Comparison of ENCODE assay signal across 19 cellular contexts in genomic region chr9:14043491-14043890, GRCh38.
DNase-seq lines count a peak whose midpoint lies in the region; ATAC-seq, FAIRE-seq and TF ChIP-seq lines count a peak whose summit lies in the region.
"Had no signal": no experiment of that assay in that cellular context is flagged by ENCODE, and none has a peak within 500 bp of the region (broad histone marks: within the 10 kb centered on the region; RNA-seq: fewer than 3 reads in every experiment).

No MANE protein-coding gene starts in this region.

- ATAC-seq in lower lobe of right lung (no peak), HG02763 (IDR thresholded peaks at IDR 0.05; ENCODE audit: unreplicated experiment) (no peak), GM18870 (IDR thresholded peaks at IDR 0.05; ENCODE audit: unreplicated experiment) (no peak), HG03045 (IDR thresholded peaks at IDR 0.05; ENCODE audit: unreplicated experiment) (no peak)
- ATAC-seq: A549 had no signal

- H3K27me3 ChIP-seq in lower lobe of right lung (ENCODE audit: low read depth) = no peaks in the 10 kb centered on the region
- H3K27me3 ChIP-seq: MG63 had no signal

- H3K27ac ChIP-seq in kidney (ENCODE audit: low read depth in 2 of 2, low read length in 2 of 2) (no peak overlapping the region), lower lobe of right lung (no peak overlapping the region)
- H3K27ac ChIP-seq: A549, RWPE1 had no signal

- FAIRE-seq in A204.1 (lab: Jason Lieb, UNC) (peak; percentile 14), kidney (lab: Jason Lieb, UNC) (peak; percentile 17)
- FAIRE-seq: A549, HTR-8/SVneo had no signal

- DNase-seq in SK-MEL-5 (ENCODE audit: low read depth, low spot score) (peak; percentile 15), epithelial cell of esophagus (ENCODE audit: low read depth) (peak; percentile 36), kidney (no peak), lower lobe of right lung (no peak)
- DNase-seq: AML-193, DMS53, MG63, NCI-H1092 treated with DMSO at 0.1 percent for 48 hours, NCI-H1694, NCI-H2107, NCI-H226, NCI-H526 treated with DMSO at 0.1 percent for 48 hours had no signal

- H3K36me3 ChIP-seq in kidney (ENCODE audit: control insufficient read depth in 1 of 2, insufficient read depth in 2 of 2, low read length in 2 of 2) (no peaks in the 10 kb centered on the region), lower lobe of right lung (no peaks in the 10 kb centered on the region)
- H3K36me3 ChIP-seq: MG63 had no signal

- no peak overlapping the region for H3K9ac ChIP-seq in kidney (ENCODE audit: low read length in 2 of 2)

- intact Hi-C loops in kidney (cut with DNase I) (no loop called here), lower lobe of right lung (cut with DNase I) (no loop called here)

- no peak overlapping the region for H3K4me3 ChIP-seq in epithelial cell of esophagus (ENCODE audit: low read length)
- H3K4me3 ChIP-seq in kidney (ENCODE audit: low read length in 2 of 2) = no peak overlapping the region
- no peak overlapping the region for H3K4me3 ChIP-seq in lower lobe of right lung
- H3K4me3 ChIP-seq: A549, MG63 had no signal

- H3K4me1 ChIP-seq in kidney (ENCODE audit: control insufficient read depth in 1 of 2, insufficient read depth in 1 of 2, low read depth in 1 of 2, low read length in 2 of 2) = peaks cover 0 to 3% of the 10 kb centered on the region in 2 donors
- no peaks in the 10 kb centered on the region for H3K4me1 ChIP-seq in lower lobe of right lung
- H3K4me1 ChIP-seq: A549 had no signal

- H3K9me3 ChIP-seq in kidney (ENCODE audit: control insufficient read depth in 1 of 2, low read length in 2 of 2) (no peaks in the 10 kb centered on the region), lower lobe of right lung (no peaks in the 10 kb centered on the region)
- H3K9me3 ChIP-seq: A549, MG63 had no signal

- TF ChIP-seq CTCF in epithelial cell of esophagus (IDR thresholded peaks at IDR 0.05; ENCODE audit: insufficient read depth, low read depth, low read length, missing control alignments) (no peak), kidney (IDR thresholded peaks at IDR 0.05; ENCODE audit: borderline replicate concordance, extremely low read depth, insufficient read depth) (no peak), lower lobe of right lung (IDR thresholded peaks at IDR 0.05) (no peak)

- in situ Hi-C loops in SK-MEL-5 (cut with HindIII; ENCODE audit: low pct_unique_long_range_greater_than_20kb, low sequenced_read_pairs) = no loop called here

Comparison
In these comparisons a context has a peak if more than half of its experiments do, and no peak if none do; other contexts are left out.
1. DNase-seq: peak in SK-MEL-5 (single experiment) and epithelial cell of esophagus (single experiment); none in kidney (single experiment) and lower lobe of right lung (single experiment).